1 cellular context compared by ENCODE assay signal in the genomic region with DNA sequence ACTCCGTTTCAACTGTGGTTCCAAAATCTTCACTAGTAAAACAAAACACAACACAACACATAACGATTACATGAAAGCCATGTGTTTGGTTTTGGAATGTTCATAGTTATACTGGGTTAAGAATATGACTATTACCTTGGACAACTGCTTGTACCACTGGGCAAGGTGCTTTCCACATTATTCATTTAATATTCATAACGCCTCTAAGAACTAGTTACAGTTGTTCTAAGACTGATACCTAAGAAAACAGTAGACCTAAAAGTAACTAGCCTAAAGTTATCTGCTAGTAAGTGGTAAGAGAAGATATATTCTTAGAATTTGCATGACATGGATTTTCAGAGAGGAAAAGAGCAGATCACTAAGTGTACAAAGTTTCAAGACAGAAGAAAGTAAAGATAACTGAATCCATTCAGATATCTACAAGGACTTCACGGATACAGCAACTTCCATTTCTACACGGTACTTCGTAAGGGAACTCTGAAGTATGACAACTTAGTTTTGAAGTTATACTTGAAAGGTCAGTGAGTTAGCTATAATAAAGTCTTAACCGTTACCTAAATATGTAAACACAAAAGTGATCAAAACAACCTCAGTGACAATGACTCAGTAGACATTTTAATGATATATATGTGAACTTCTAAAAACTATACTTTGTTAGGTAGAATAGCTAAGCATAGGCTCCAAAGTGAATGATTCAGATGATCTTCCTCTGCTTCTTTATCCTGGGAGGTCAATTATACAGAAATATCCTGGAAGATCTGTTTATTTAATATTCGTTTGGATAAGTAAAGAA.
TF ChIP-seq lines count a peak whose summit lies in the region.

No MANE protein-coding gene starts in this region.

TF ChIP-seq in GM12878, 131 proteins besides CTCF, POLR2A, EP300 and RAD21:
- no peak for TF ChIP-seq SMAD5 (IDR thresholded peaks at IDR 0.05; ENCODE audit: low read depth)
- TF ChIP-seq ESRRA (IDR thresholded peaks at IDR 0.05; ENCODE audit: low read length): no peak
- TF ChIP-seq NBN (IDR thresholded peaks at IDR 0.05): no peak
- no peak for TF ChIP-seq SMARCA5 (IDR thresholded peaks at IDR 0.05)
- TF ChIP-seq, protein P1, sequence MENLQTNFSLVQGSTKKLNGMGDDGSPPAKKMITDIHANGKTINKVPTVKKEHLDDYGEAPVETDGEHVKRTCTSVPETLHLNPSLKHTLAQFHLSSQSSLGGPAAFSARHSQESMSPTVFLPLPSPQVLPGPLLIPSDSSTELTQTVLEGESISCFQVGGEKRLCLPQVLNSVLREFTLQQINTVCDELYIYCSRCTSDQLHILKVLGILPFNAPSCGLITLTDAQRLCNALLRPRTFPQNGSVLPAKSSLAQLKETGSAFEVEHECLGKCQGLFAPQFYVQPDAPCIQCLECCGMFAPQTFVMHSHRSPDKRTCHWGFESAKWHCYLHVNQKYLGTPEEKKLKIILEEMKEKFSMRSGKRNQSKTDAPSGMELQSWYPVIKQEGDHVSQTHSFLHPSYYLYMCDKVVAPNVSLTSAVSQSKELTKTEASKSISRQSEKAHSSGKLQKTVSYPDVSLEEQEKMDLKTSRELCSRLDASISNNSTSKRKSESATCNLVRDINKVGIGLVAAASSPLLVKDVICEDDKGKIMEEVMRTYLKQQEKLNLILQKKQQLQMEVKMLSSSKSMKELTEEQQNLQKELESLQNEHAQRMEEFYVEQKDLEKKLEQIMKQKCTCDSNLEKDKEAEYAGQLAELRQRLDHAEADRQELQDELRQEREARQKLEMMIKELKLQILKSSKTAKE (IDR thresholded peaks at IDR 0.05; ENCODE audit: low read depth, poor library complexity, severe bottlenecking): no peak
- TF ChIP-seq, protein P2, sequence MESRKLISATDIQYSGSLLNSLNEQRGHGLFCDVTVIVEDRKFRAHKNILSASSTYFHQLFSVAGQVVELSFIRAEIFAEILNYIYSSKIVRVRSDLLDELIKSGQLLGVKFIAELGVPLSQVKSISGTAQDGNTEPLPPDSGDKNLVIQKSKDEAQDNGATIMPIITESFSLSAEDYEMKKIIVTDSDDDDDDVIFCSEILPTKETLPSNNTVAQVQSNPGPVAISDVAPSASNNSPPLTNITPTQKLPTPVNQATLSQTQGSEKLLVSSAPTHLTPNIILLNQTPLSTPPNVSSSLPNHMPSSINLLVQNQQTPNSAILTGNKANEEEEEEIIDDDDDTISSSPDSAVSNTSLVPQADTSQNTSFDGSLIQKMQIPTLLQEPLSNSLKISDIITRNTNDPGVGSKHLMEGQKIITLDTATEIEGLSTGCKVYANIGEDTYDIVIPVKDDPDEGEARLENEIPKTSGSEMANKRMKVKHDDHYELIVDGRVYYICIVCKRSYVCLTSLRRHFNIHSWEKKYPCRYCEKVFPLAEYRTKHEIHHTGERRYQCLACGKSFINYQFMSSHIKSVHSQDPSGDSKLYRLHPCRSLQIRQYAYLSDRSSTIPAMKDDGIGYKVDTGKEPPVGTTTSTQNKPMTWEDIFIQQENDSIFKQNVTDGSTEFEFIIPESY (IDR thresholded peaks at IDR 0.05): no peak
- no peak for TF ChIP-seq CHD2 (IDR thresholded peaks at IDR 0.05; ENCODE audit: borderline replicate concordance, low read depth, low read length)
- no peak for TF ChIP-seq ZZZ3 (IDR thresholded peaks at IDR 0.05; ENCODE audit: control insufficient read depth, insufficient read length, low read depth)
- TF ChIP-seq, protein P3, sequence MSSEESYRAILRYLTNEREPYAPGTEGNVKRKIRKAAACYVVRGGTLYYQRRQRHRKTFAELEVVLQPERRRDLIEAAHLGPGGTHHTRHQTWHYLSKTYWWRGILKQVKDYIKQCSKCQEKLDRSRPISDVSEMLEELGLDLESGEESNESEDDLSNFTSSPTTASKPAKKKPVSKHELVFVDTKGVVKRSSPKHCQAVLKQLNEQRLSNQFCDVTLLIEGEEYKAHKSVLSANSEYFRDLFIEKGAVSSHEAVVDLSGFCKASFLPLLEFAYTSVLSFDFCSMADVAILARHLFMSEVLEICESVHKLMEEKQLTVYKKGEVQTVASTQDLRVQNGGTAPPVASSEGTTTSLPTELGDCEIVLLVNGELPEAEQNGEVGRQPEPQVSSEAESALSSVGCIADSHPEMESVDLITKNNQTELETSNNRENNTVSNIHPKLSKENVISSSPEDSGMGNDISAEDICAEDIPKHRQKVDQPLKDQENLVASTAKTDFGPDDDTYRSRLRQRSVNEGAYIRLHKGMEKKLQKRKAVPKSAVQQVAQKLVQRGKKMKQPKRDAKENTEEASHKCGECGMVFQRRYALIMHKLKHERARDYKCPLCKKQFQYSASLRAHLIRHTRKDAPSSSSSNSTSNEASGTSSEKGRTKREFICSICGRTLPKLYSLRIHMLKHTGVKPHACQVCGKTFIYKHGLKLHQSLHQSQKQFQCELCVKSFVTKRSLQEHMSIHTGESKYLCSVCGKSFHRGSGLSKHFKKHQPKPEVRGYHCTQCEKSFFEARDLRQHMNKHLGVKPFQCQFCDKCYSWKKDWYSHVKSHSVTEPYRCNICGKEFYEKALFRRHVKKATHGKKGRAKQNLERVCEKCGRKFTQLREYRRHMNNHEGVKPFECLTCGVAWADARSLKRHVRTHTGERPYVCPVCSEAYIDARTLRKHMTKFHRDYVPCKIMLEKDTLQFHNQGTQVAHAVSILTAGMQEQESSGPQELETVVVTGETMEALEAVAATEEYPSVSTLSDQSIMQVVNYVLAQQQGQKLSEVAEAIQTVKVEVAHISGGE (CRISPR knock-in tag; IDR thresholded peaks at IDR 0.05): no peak
- TF ChIP-seq SUZ12 (IDR thresholded peaks at IDR 0.05; ENCODE audit: unreplicated experiment): no peak
- no peak for TF ChIP-seq HDAC2 (IDR thresholded peaks at IDR 0.05)
- TF ChIP-seq MTA3 (IDR thresholded peaks at IDR 0.05; ENCODE audit: borderline replicate concordance, low read length): no peak
- no peak for TF ChIP-seq NR2F1 (conservative IDR thresholded peaks at IDR 0.05)
- TF ChIP-seq, protein P4, sequence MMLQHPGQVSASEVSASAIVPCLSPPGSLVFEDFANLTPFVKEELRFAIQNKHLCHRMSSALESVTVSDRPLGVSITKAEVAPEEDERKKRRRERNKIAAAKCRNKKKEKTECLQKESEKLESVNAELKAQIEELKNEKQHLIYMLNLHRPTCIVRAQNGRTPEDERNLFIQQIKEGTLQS (IDR thresholded peaks at IDR 0.05; ENCODE audit: borderline replicate concordance, extremely low read depth, low read depth, low read length): no peak
- no peak for TF ChIP-seq CBFB (IDR thresholded peaks at IDR 0.05; ENCODE audit: low read depth)
- no peak for TF ChIP-seq STAT1 (conservative IDR thresholded peaks at IDR 0.05)
